In the genomic region with DNA sequence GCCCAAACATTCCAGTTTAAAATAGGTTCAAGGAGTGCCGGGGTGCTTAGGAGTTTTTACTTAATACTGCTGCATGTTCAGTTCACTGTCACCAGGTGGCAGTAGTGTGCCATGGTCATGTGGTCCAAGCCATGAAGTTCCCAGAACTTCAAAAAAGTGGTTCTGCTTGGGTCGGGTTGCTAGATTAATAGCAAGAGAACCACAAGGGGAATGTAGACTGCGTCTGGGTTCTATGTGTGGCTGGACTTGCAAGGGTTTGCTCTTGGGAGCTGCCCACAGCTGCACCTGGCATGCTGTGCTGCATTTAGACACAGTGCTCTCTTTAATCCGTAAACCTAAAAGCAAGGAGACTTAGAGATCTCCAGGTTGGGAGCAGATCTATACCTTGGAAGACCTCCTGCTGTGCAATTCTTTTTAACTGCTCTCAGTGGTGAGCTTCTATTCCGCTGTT, we compare ENCODE assay signal across 1 cellular context.
TF ChIP-seq lines count a peak whose summit lies in the region.

No MANE protein-coding gene starts in this region.

TF ChIP-seq in neural cell, 6 proteins besides CTCF, POLR2A, EP300 and RAD21 (continued from another document):
- TF ChIP-seq, protein P1, sequence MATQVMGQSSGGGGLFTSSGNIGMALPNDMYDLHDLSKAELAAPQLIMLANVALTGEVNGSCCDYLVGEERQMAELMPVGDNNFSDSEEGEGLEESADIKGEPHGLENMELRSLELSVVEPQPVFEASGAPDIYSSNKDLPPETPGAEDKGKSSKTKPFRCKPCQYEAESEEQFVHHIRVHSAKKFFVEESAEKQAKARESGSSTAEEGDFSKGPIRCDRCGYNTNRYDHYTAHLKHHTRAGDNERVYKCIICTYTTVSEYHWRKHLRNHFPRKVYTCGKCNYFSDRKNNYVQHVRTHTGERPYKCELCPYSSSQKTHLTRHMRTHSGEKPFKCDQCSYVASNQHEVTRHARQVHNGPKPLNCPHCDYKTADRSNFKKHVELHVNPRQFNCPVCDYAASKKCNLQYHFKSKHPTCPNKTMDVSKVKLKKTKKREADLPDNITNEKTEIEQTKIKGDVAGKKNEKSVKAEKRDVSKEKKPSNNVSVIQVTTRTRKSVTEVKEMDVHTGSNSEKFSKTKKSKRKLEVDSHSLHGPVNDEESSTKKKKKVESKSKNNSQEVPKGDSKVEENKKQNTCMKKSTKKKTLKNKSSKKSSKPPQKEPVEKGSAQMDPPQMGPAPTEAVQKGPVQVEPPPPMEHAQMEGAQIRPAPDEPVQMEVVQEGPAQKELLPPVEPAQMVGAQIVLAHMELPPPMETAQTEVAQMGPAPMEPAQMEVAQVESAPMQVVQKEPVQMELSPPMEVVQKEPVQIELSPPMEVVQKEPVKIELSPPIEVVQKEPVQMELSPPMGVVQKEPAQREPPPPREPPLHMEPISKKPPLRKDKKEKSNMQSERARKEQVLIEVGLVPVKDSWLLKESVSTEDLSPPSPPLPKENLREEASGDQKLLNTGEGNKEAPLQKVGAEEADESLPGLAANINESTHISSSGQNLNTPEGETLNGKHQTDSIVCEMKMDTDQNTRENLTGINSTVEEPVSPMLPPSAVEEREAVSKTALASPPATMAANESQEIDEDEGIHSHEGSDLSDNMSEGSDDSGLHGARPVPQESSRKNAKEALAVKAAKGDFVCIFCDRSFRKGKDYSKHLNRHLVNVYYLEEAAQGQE (IDR thresholded peaks at IDR 0.05; ENCODE audit: borderline replicate concordance) = no peak
- TF ChIP-seq MXI1 (conservative IDR thresholded peaks at IDR 0.05; ENCODE audit: poor library complexity, severe bottlenecking) (no peak), SMC3 (conservative IDR thresholded peaks at IDR 0.05; ENCODE audit: poor library complexity) (peak; percentile 91), EZH2 (IDR thresholded peaks at IDR 0.05; ENCODE audit: borderline replicate concordance, insufficient read depth, low read length, poor library complexity, severe bottlenecking) (no peak)
